ENCODE assay signal across 8 cellular contexts in genomic region chr11:47981667-47982404, GRCh38. TPM values are rescaled to one million over a fixed set of nuclear protein-coding genes. Genes with fewer than 3 reads are reported as not detected.
A peak's percentile ranks its signal among the peaks of the same experiment; 100 is the strongest.
DNase-seq lines count a peak whose midpoint lies in the region; ATAC-seq and TF ChIP-seq lines count a peak whose summit lies in the region.

No MANE protein-coding gene starts in this region.

- TF ChIP-seq CTCF in BE2C (IDR thresholded peaks at IDR 0.05; ENCODE audit: low read depth, low read length) (no peak), body of pancreas (IDR thresholded peaks at IDR 0.05) (no peak), lung (IDR thresholded peaks at IDR 0.05; ENCODE audit: control extremely low read depth, extremely low read depth) (no peak), upper lobe of right lung (IDR thresholded peaks at IDR 0.05) (no peak)

- no peak overlapping the region for H3K9ac ChIP-seq in HUES48 (ENCODE audit: low read depth, low read length)

- H3K36me3 ChIP-seq in BE2C (no peaks in the 10 kb centered on the region), HUES48 (ENCODE audit: control insufficient read depth, insufficient read depth, low read length) (no peaks in the 10 kb centered on the region), body of pancreas (replicated peaks in 1 of 2; ENCODE audit: insufficient read depth in 1 of 2, low read depth in 2 of 2) (no peaks in the 10 kb centered on the region), lung (ENCODE audit: control insufficient read depth in 2 of 2, insufficient read depth in 2 of 2, low read length in 2 of 2) (no peaks in the 10 kb centered on the region), upper lobe of right lung (no peaks in the 10 kb centered on the region)

- H3K4me3 ChIP-seq in BE2C (ENCODE audit: low read depth, low read length) (peak overlapping the region; percentile 54), HUES48 (ENCODE audit: low read depth, low read length) (peak overlapping the region; percentile 67), body of pancreas (peak overlapping the region; percentile 78 to 82), lung (peak overlapping the region; percentile 64), upper lobe of right lung (peak overlapping the region; percentile 88)

- no peak for TF ChIP-seq POLR2A in body of pancreas (IDR thresholded peaks at IDR 0.05)

- H3K4me1 ChIP-seq in BE2C (no peaks in the 10 kb centered on the region), HUES48 (ENCODE audit: control insufficient read depth, insufficient read depth, low read length) (peaks cover 20% of the 10 kb centered on the region), body of pancreas (peaks cover 29% of the 10 kb centered on the region), lung (ENCODE audit: control insufficient read depth in 2 of 2, insufficient read depth in 2 of 2, low read length in 2 of 2) (peaks cover 0 to 5% of the 10 kb centered on the region in 2 donors), upper lobe of right lung (peaks cover 19% of the 10 kb centered on the region)

- WGBS in body of pancreas, 2 donors, result 35 to 38% methylated on average over 12 to 17 of the region's 17 CpGs
- 31 to 44% methylated on average over 14 to 17 of the region's 17 CpGs for WGBS in lung, 2 donors

- no peaks in the 10 kb centered on the region for H3K9me3 ChIP-seq in BE2C
- H3K9me3 ChIP-seq in HUES48 (ENCODE audit: control insufficient read depth, insufficient read depth, low read length), result no peaks in the 10 kb centered on the region
- no peaks in the 10 kb centered on the region for H3K9me3 ChIP-seq in body of pancreas
- no peaks in the 10 kb centered on the region for H3K9me3 ChIP-seq in lung (ENCODE audit: control insufficient read depth in 2 of 2, insufficient read depth in 1 of 2, low read length in 1 of 2)
- H3K9me3 ChIP-seq in upper lobe of right lung, result no peaks in the 10 kb centered on the region

- 0 out of 2 replicates have a peak, but pooled peaks cover 2% of the 10 kb centered on the region for H3K27me3 ChIP-seq in BE2C
- H3K27me3 ChIP-seq in HUES48 (ENCODE audit: control insufficient read depth, insufficient read depth, low read length), result peaks cover 15% of the 10 kb centered on the region
- no peaks in the 10 kb centered on the region for H3K27me3 ChIP-seq in body of pancreas
- H3K27me3 ChIP-seq in lung (ENCODE audit: control insufficient read depth, insufficient read depth), result no peaks in the 10 kb centered on the region
- no peaks in the 10 kb centered on the region for H3K27me3 ChIP-seq in upper lobe of right lung

- H3K27ac ChIP-seq in HUES48 (ENCODE audit: low read depth, low read length) (no peak overlapping the region), body of pancreas (peak overlapping the region in 3 of 4 donors; percentile 72 to 83 (median 83)), lung (ENCODE audit: low read depth in 1 of 2, low read length in 1 of 2) (peak overlapping the region in 1 of 2 donors; percentile 79), upper lobe of right lung (peak overlapping the region; percentile 80)

- ATAC-seq in body of pancreas (no peak), lung (ENCODE audit: insufficient read depth, low FRiP score) (no peak), upper lobe of right lung (peak; percentile 1)

- intact Hi-C loops in body of pancreas (cut with DNase I), result no loop called here
- intact Hi-C loops in upper lobe of right lung (cut with DNase I), result no loop called here

- no peak for DNase-seq in BE2C
- peak in 1 of 4 donors; percentile 31 for DNase-seq in body of pancreas
- peak; percentile 35 for DNase-seq in lung (ENCODE audit: low spot score)
- DNase-seq in upper lobe of right lung, result no peak
- DNase-seq in central memory CD4-positive, alpha-beta T cell, result no peak
- DNase-seq in A172 (ENCODE audit: low spot score), result no peak
- DNase-seq in H4 (ENCODE audit: low spot score), result no peak

RNA-seq across cellular contexts. Expression of gene PTPRJ, which starts 1.5 kb away (rescaled TPM):
- polyA plus RNA-seq in BE2C (2012; ENCODE audit: insufficient read depth, insufficient read length, low read depth), result 0.54 TPM
- total RNA-seq in body of pancreas, result 10 to 100 TPM; 10.9 to 17.1 TPM
- 10 to 100 TPM; 32.7 to 51.4 TPM for total RNA-seq in lung
- polyA plus RNA-seq in lung, result 10 to 100 TPM in 1 of 2 donors, 1 to 10 TPM in 1; 3.9 to 31.4 TPM
- 34.9 TPM for total RNA-seq in upper lobe of right lung
- total RNA-seq in A172 (2014; rRNA removed; shearing (Covaris generic)), result 15.2 and 15.8 TPM in 2 replicates
- 16.5 and 19.9 TPM in 2 replicates for total RNA-seq in H4 (2014; rRNA removed; shearing (Covaris generic))
